In the genomic region with DNA sequence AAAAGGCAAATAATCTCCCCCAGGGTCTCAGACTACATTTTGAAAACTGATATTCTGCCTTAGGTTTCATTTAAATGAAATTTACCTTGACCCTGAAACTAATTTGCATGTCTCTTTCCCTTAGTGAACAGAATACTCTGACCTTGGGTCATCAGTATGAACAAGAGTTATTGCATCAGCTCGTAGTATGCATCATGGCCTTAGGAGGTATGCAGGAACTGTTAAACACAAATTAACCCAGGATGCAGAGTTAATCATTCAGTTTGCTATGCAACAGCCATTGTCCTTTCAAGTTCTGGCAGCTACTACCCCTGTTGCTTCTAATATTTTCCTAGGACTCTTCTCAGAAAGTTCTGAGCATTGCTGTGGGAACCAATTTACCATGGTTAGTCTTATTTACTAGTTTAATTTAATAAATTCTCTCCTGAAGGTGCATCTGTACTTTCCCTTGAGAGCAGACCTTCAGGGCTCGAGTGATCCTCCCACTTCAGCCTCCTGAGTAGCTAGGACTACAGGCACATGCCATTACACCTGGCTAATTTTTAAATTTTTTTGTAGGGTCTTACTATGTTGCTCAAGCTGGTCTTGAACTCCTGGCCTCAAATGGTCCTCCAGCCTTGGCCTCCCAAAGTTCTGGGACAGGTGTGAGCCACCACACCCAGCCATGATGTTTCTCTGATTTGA, we compare ENCODE assay signal across 1 cellular context.
A peak's percentile ranks its signal among the peaks of the same experiment; 100 is the strongest.
TF ChIP-seq lines count a peak whose summit lies in the region.

No MANE protein-coding gene starts in this region.

TF ChIP-seq in HepG2, 621 proteins besides CTCF, POLR2A, EP300 and RAD21 (continued from another document and continues in another):
- TF ChIP-seq, protein P1, sequence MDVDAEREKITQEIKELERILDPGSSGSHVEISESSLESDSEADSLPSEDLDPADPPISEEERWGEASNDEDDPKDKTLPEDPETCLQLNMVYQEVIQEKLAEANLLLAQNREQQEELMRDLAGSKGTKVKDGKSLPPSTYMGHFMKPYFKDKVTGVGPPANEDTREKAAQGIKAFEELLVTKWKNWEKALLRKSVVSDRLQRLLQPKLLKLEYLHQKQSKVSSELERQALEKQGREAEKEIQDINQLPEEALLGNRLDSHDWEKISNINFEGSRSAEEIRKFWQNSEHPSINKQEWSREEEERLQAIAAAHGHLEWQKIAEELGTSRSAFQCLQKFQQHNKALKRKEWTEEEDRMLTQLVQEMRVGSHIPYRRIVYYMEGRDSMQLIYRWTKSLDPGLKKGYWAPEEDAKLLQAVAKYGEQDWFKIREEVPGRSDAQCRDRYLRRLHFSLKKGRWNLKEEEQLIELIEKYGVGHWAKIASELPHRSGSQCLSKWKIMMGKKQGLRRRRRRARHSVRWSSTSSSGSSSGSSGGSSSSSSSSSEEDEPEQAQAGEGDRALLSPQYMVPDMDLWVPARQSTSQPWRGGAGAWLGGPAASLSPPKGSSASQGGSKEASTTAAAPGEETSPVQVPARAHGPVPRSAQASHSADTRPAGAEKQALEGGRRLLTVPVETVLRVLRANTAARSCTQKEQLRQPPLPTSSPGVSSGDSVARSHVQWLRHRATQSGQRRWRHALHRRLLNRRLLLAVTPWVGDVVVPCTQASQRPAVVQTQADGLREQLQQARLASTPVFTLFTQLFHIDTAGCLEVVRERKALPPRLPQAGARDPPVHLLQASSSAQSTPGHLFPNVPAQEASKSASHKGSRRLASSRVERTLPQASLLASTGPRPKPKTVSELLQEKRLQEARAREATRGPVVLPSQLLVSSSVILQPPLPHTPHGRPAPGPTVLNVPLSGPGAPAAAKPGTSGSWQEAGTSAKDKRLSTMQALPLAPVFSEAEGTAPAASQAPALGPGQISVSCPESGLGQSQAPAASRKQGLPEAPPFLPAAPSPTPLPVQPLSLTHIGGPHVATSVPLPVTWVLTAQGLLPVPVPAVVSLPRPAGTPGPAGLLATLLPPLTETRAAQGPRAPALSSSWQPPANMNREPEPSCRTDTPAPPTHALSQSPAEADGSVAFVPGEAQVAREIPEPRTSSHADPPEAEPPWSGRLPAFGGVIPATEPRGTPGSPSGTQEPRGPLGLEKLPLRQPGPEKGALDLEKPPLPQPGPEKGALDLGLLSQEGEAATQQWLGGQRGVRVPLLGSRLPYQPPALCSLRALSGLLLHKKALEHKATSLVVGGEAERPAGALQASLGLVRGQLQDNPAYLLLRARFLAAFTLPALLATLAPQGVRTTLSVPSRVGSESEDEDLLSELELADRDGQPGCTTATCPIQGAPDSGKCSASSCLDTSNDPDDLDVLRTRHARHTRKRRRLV (CRISPR knock-in tag; IDR thresholded peaks at IDR 0.05), result no peak
- TF ChIP-seq SMAD9 (CRISPR knock-in tag; IDR thresholded peaks at IDR 0.05) (0 out of 2 replicates have a peak, but pooled peaks have one; percentile 57), SYNCRIP (IDR thresholded peaks at IDR 0.05; ENCODE audit: insufficient read depth, low read depth, low read length) (no peak), HNF4A (CRISPR knock-in tag; IDR thresholded peaks at IDR 0.05) (peak; percentile 48; the same call in 1 of the 2 replicates), ZNF432 (CRISPR knock-in tag; IDR thresholded peaks at IDR 0.05; ENCODE audit: borderline replicate concordance) (no peak), XBP1 (CRISPR knock-in tag; IDR thresholded peaks at IDR 0.05) (no peak), KLF11 (CRISPR knock-in tag; IDR thresholded peaks at IDR 0.05) (no peak), IRF2 (CRISPR knock-in tag; IDR thresholded peaks at IDR 0.05) (peak; percentile 26; the same call in 1 of the 2 replicates), MIER3 (CRISPR knock-in tag; IDR thresholded peaks at IDR 0.05; ENCODE audit: borderline replicate concordance) (0 out of 2 replicates have a peak, but pooled peaks have one; percentile 20), CEBPG (CRISPR knock-in tag; IDR thresholded peaks at IDR 0.05) (peak; percentile 96), ELF4 (CRISPR knock-in tag; IDR thresholded peaks at IDR 0.05; ENCODE audit: borderline replicate concordance) (no peak), KLF12 (CRISPR knock-in tag; IDR thresholded peaks at IDR 0.05; ENCODE audit: borderline replicate concordance) (no peak), SNRNP70 (IDR thresholded peaks at IDR 0.05; ENCODE audit: low read depth, low read length) (no peak), TEAD3 (CRISPR knock-in tag; optimal IDR thresholded peaks at IDR 0.05; ENCODE audit: borderline replicate concordance) (peak; percentile 79), SKI (IDR thresholded peaks at IDR 0.05; ENCODE audit: partially characterized antibody) (peak; percentile 97), IRX3 (CRISPR knock-in tag; IDR thresholded peaks at IDR 0.05; ENCODE audit: borderline replicate concordance, low read depth) (no peak), FOXP1 (IDR thresholded peaks at IDR 0.05) (no peak), FOXP1 (CRISPR knock-in tag; IDR thresholded peaks at IDR 0.05) (peak; percentile 48; the same call in 1 of the 2 replicates)
- TF ChIP-seq, protein P2, sequence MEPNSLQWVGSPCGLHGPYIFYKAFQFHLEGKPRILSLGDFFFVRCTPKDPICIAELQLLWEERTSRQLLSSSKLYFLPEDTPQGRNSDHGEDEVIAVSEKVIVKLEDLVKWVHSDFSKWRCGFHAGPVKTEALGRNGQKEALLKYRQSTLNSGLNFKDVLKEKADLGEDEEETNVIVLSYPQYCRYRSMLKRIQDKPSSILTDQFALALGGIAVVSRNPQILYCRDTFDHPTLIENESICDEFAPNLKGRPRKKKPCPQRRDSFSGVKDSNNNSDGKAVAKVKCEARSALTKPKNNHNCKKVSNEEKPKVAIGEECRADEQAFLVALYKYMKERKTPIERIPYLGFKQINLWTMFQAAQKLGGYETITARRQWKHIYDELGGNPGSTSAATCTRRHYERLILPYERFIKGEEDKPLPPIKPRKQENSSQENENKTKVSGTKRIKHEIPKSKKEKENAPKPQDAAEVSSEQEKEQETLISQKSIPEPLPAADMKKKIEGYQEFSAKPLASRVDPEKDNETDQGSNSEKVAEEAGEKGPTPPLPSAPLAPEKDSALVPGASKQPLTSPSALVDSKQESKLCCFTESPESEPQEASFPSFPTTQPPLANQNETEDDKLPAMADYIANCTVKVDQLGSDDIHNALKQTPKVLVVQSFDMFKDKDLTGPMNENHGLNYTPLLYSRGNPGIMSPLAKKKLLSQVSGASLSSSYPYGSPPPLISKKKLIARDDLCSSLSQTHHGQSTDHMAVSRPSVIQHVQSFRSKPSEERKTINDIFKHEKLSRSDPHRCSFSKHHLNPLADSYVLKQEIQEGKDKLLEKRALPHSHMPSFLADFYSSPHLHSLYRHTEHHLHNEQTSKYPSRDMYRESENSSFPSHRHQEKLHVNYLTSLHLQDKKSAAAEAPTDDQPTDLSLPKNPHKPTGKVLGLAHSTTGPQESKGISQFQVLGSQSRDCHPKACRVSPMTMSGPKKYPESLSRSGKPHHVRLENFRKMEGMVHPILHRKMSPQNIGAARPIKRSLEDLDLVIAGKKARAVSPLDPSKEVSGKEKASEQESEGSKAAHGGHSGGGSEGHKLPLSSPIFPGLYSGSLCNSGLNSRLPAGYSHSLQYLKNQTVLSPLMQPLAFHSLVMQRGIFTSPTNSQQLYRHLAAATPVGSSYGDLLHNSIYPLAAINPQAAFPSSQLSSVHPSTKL (CRISPR knock-in tag; IDR thresholded peaks at IDR 0.05), result peak; percentile 61
- TF ChIP-seq, protein P3, sequence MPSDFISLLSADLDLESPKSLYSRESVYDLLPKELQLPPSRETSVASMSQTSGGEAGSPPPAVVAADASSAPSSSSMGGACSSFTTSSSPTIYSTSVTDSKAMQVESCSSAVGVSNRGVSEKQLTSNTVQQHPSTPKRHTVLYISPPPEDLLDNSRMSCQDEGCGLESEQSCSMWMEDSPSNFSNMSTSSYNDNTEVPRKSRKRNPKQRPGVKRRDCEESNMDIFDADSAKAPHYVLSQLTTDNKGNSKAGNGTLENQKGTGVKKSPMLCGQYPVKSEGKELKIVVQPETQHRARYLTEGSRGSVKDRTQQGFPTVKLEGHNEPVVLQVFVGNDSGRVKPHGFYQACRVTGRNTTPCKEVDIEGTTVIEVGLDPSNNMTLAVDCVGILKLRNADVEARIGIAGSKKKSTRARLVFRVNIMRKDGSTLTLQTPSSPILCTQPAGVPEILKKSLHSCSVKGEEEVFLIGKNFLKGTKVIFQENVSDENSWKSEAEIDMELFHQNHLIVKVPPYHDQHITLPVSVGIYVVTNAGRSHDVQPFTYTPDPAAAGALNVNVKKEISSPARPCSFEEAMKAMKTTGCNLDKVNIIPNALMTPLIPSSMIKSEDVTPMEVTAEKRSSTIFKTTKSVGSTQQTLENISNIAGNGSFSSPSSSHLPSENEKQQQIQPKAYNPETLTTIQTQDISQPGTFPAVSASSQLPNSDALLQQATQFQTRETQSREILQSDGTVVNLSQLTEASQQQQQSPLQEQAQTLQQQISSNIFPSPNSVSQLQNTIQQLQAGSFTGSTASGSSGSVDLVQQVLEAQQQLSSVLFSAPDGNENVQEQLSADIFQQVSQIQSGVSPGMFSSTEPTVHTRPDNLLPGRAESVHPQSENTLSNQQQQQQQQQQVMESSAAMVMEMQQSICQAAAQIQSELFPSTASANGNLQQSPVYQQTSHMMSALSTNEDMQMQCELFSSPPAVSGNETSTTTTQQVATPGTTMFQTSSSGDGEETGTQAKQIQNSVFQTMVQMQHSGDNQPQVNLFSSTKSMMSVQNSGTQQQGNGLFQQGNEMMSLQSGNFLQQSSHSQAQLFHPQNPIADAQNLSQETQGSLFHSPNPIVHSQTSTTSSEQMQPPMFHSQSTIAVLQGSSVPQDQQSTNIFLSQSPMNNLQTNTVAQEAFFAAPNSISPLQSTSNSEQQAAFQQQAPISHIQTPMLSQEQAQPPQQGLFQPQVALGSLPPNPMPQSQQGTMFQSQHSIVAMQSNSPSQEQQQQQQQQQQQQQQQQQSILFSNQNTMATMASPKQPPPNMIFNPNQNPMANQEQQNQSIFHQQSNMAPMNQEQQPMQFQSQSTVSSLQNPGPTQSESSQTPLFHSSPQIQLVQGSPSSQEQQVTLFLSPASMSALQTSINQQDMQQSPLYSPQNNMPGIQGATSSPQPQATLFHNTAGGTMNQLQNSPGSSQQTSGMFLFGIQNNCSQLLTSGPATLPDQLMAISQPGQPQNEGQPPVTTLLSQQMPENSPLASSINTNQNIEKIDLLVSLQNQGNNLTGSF (CRISPR knock-in tag; IDR thresholded peaks at IDR 0.05), result no peak
- TF ChIP-seq, protein P4, sequence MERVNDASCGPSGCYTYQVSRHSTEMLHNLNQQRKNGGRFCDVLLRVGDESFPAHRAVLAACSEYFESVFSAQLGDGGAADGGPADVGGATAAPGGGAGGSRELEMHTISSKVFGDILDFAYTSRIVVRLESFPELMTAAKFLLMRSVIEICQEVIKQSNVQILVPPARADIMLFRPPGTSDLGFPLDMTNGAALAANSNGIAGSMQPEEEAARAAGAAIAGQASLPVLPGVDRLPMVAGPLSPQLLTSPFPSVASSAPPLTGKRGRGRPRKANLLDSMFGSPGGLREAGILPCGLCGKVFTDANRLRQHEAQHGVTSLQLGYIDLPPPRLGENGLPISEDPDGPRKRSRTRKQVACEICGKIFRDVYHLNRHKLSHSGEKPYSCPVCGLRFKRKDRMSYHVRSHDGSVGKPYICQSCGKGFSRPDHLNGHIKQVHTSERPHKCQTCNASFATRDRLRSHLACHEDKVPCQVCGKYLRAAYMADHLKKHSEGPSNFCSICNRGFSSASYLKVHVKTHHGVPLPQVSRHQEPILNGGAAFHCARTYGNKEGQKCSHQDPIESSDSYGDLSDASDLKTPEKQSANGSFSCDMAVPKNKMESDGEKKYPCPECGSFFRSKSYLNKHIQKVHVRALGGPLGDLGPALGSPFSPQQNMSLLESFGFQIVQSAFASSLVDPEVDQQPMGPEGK (CRISPR knock-in tag; IDR thresholded peaks at IDR 0.05), result no peak
- TF ChIP-seq, protein P5, sequence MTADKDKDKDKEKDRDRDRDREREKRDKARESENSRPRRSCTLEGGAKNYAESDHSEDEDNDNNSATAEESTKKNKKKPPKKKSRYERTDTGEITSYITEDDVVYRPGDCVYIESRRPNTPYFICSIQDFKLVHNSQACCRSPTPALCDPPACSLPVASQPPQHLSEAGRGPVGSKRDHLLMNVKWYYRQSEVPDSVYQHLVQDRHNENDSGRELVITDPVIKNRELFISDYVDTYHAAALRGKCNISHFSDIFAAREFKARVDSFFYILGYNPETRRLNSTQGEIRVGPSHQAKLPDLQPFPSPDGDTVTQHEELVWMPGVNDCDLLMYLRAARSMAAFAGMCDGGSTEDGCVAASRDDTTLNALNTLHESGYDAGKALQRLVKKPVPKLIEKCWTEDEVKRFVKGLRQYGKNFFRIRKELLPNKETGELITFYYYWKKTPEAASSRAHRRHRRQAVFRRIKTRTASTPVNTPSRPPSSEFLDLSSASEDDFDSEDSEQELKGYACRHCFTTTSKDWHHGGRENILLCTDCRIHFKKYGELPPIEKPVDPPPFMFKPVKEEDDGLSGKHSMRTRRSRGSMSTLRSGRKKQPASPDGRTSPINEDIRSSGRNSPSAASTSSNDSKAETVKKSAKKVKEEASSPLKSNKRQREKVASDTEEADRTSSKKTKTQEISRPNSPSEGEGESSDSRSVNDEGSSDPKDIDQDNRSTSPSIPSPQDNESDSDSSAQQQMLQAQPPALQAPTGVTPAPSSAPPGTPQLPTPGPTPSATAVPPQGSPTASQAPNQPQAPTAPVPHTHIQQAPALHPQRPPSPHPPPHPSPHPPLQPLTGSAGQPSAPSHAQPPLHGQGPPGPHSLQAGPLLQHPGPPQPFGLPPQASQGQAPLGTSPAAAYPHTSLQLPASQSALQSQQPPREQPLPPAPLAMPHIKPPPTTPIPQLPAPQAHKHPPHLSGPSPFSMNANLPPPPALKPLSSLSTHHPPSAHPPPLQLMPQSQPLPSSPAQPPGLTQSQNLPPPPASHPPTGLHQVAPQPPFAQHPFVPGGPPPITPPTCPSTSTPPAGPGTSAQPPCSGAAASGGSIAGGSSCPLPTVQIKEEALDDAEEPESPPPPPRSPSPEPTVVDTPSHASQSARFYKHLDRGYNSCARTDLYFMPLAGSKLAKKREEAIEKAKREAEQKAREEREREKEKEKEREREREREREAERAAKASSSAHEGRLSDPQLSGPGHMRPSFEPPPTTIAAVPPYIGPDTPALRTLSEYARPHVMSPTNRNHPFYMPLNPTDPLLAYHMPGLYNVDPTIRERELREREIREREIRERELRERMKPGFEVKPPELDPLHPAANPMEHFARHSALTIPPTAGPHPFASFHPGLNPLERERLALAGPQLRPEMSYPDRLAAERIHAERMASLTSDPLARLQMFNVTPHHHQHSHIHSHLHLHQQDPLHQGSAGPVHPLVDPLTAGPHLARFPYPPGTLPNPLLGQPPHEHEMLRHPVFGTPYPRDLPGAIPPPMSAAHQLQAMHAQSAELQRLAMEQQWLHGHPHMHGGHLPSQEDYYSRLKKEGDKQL (CRISPR knock-in tag; IDR thresholded peaks at IDR 0.05; ENCODE audit: low read depth), result no peak
- TF ChIP-seq, protein P6, sequence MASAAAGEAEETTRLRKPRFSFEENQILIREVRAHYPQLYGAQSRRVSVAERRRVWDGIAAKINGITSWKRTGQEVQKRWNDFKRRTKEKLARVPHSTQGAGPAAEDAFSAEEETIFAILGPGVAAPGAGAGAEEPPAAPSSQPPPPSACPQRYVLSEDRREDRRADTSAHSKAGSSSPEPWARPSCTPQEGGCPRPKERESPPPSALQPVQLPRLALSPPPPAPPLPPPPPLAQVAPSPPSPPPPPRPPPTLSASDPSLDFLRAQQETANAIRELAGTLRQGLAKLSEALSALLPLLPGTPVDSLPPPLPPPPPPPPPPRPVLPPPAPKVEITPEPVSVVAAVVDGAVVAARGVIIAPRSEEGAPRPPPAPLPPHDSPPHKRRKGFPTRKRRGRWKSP (CRISPR knock-in tag; IDR thresholded peaks at IDR 0.05), result no peak
